Comparison of ENCODE assay signal across 9 cellular contexts in genomic region chr15:30992465-30992864, GRCh38. TPM values are rescaled to one million over a fixed set of nuclear protein-coding genes. Genes with fewer than 3 reads are reported as not detected.
A peak's percentile ranks its signal among the peaks of the same experiment; 100 is the strongest.
DNase-seq lines count a peak whose midpoint lies in the region; ATAC-seq and TF ChIP-seq lines count a peak whose summit lies in the region.
"Had no signal": no experiment of that assay in that cellular context is flagged by ENCODE, and none has a peak within 500 bp of the region (broad histone marks: within the 10 kb centered on the region; RNA-seq: fewer than 3 reads in every experiment).

No MANE protein-coding gene starts in this region.

- ATAC-seq in GM21423 (IDR thresholded peaks at IDR 0.05; ENCODE audit: unreplicated experiment) (no peak), HG03520 (IDR thresholded peaks at IDR 0.05; ENCODE audit: unreplicated experiment) (no peak)

- POLR2A ChIA-PET in Caco-2 (lab: Charles Lee), result interaction anchor here (0.6 to 3.0 kb wide), 6 partner anchors 22 to 334 kb away, joined by 3 to 39 read pairs (median 4); partner anchors contain the start of gene KLF13

- no peak overlapping the region for H3K27ac ChIP-seq in ectodermal cell (ENCODE audit: insufficient read depth, low read depth, low read length, poor library complexity, severe bottlenecking)

- CTCF ChIA-PET in Caco-2 (lab: Charles Lee), result interaction anchor here (1.1 to 1.7 kb wide), 2 partner anchors 21 to 33 kb away, joined by 4 to 7 read pairs; no protein-coding TSS in a partner anchor

- H3K36me3 Mint-ChIP-seq in Caco-2 (ENCODE audit: insufficient read depth, unreplicated experiment), result peaks cover 22% of the 10 kb centered on the region

- H2AFZ ChIP-seq in neuron (ENCODE audit: low read depth, low read length), result peak overlapping the region; percentile 77

- H3K27me3 ChIP-seq in Caco-2 (replicated peaks; ENCODE audit: control insufficient read depth, insufficient read depth, low read length) (no peaks in the 10 kb centered on the region), ectodermal cell (ENCODE audit: control insufficient read depth, insufficient read depth, low read length, poor library complexity, severe bottlenecking) (no peaks in the 10 kb centered on the region), neuron (ENCODE audit: insufficient read depth, low read length) (no peaks in the 10 kb centered on the region)

- intact Hi-C loops in Caco-2 (cut with micrococcal nuclease; ENCODE audit: unreplicated experiment), result loop anchor here (5.0 kb wide), 1 partner anchor 90 kb away; the partner anchor contains the start of gene FAN1

- H3K4me3 ChIP-seq in Caco-2 (ENCODE audit: low read depth, low read length) (peak overlapping the region; percentile 97), ectodermal cell (ENCODE audit: insufficient read depth, low read depth, low read length) (peak overlapping the region; percentile 65), neuron (ENCODE audit: low read length) (peak overlapping the region; percentile 74)

- H3K27ac Mint-ChIP-seq in Caco-2 (ENCODE audit: unreplicated experiment), result peak overlapping the region; percentile 70

- TSS peak; percentile 87 for BruUV-seq in Caco-2 (replicated peaks; lab: Mats Ljungman, UMichigan)

- H3K4me1 Mint-ChIP-seq in Caco-2 (ENCODE audit: low read depth, unreplicated experiment), result peaks cover 20% of the 10 kb centered on the region

- H3K4me3 Mint-ChIP-seq in Caco-2 (ENCODE audit: unreplicated experiment), result peak overlapping the region; percentile 86

- H3K36me3 ChIP-seq in Caco-2 (ENCODE audit: control insufficient read depth, insufficient read depth, low read length), result no peaks in the 10 kb centered on the region
- no peaks in the 10 kb centered on the region for H3K36me3 ChIP-seq in ectodermal cell (ENCODE audit: control insufficient read depth, insufficient read depth, low read length)
- no peaks in the 10 kb centered on the region for H3K36me3 ChIP-seq in neuron (ENCODE audit: insufficient read depth, low read length)

- no peak for TF ChIP-seq CTCF in Caco-2 (IDR thresholded peaks at IDR 0.05; ENCODE audit: insufficient read depth in 1 of 2, low read depth in 1 of 2, low read length in 1 of 2, severe bottlenecking in 1 of 2, unreplicated experiment in 1 of 2)

- WGBS in ectodermal cell, 2 experiments, result 57 to 71% methylated on average over 4 to 6 of the region's 6 CpGs

- no peaks in the 10 kb centered on the region for H3K27me3 Mint-ChIP-seq in Caco-2 (ENCODE audit: insufficient read depth, unreplicated experiment)

- peaks cover 16% of the 10 kb centered on the region for H3K9me3 Mint-ChIP-seq in Caco-2 (ENCODE audit: unreplicated experiment)

- no peaks in the 10 kb centered on the region for H3K9me3 ChIP-seq in Caco-2
- no peaks in the 10 kb centered on the region for H3K9me3 ChIP-seq in ectodermal cell (ENCODE audit: control insufficient read depth, low read length)
- H3K9me3 ChIP-seq in neuron (ENCODE audit: low read length), result no peaks in the 10 kb centered on the region

- DNase-seq in Caco-2 (peak in 1 of 2 experiments; percentile 23), NAMALWA (ENCODE audit: low spot score) (peak; percentile 10), NCI-H526 treated with DMSO at 0.1 percent for 48 hours (lab: John Stamatoyannopoulos, UW) (no peak), GDM1 (lab: John Stamatoyannopoulos, UW) (no peak)
- DNase-seq: T1000 had no signal

- H3K4me1 ChIP-seq in Caco-2 (peaks cover 20% of the 10 kb centered on the region), ectodermal cell (ENCODE audit: control insufficient read depth, insufficient read depth, low read length) (no peaks in the 10 kb centered on the region), neuron (ENCODE audit: insufficient read depth, low read length) (peaks cover 14% of the 10 kb centered on the region)

RNA-seq across cellular contexts. Expression of gene MTMR10, which starts 1.0 kb away (rescaled TPM):
- total RNA-seq in Caco-2 (2022), result 27.5 and 33.2 TPM in 2 replicates
- polyA plus RNA-seq in ectodermal cell (2013, experiment 1 of 4), result 13.0 TPM
- polyA plus RNA-seq in ectodermal cell (2013, experiment 2 of 4), result 15.0 TPM
- polyA plus RNA-seq in ectodermal cell (2013, experiment 3 of 4), result 9.9 TPM
- polyA plus RNA-seq in ectodermal cell (2013, experiment 4 of 4), result 13.1 TPM
